18 cellular contexts compared by ENCODE assay signal in genomic region chr11:61372659-61373058, GRCh38.
"Had no signal": no experiment of that assay in that cellular context is flagged by ENCODE, and none has a peak within 500 bp of the region (broad histone marks: within the 10 kb centered on the region; RNA-seq: fewer than 3 reads in every experiment).

No MANE protein-coding gene starts in this region.

- H3K27ac Mint-ChIP-seq: nephron progenitor cell had no signal

- H3K4me1 ChIP-seq: sigmoid colon had no signal

- DNase-seq: effector CD4-positive, alpha-beta T cell; gastrocnemius medialis; heart right ventricle; hypothalamus; kidney glomerular epithelial cell; naive thymus-derived CD4-positive, alpha-beta T cell; nephron progenitor cell; posterior cingulate gyrus; sigmoid colon; stimulated activated CD4-positive, alpha-beta T cell treated with anti-CD3 and anti-CD28 coated beads, Interleukin-2, amount 100 ng/mL, for 24 hours; stimulated activated CD4-positive, alpha-beta T cell treated with anti-CD3 and anti-CD28 coated beads, Interleukin-4, amount 100 ng/mL, for 4 hours; stimulated activated naive CD4-positive, alpha-beta T cell treated with Interleukin-2 at 50 U/mL for 16 hours; trophoblast cell had no signal

- H3K27me3 Mint-ChIP-seq: naive thymus-derived CD4-positive, alpha-beta T cell had no signal

- H3K4me1 Mint-ChIP-seq: nephron progenitor cell had no signal

- H3K27me3 ChIP-seq: gastrocnemius medialis, heart right ventricle, neutrophil, right atrium auricular region, sigmoid colon had no signal

- H3K9me3 Mint-ChIP-seq: naive thymus-derived CD4-positive, alpha-beta T cell had no signal

- ATAC-seq: esophagus mucosa; gastrocnemius medialis; heart right ventricle; naive thymus-derived CD4-positive, alpha-beta T cell had no signal

- H3K4me3 ChIP-seq: coronary artery, gastrocnemius medialis, heart right ventricle, right atrium auricular region, sigmoid colon, skin epidermis had no signal

- H3K27ac ChIP-seq: coronary artery, gastrocnemius medialis, heart right ventricle, neutrophil, right atrium auricular region, sigmoid colon had no signal

- H3K4me3 Mint-ChIP-seq: naive thymus-derived CD4-positive, alpha-beta T cell; nephron progenitor cell had no signal
